8 cellular contexts compared by ENCODE assay signal in the genomic region with DNA sequence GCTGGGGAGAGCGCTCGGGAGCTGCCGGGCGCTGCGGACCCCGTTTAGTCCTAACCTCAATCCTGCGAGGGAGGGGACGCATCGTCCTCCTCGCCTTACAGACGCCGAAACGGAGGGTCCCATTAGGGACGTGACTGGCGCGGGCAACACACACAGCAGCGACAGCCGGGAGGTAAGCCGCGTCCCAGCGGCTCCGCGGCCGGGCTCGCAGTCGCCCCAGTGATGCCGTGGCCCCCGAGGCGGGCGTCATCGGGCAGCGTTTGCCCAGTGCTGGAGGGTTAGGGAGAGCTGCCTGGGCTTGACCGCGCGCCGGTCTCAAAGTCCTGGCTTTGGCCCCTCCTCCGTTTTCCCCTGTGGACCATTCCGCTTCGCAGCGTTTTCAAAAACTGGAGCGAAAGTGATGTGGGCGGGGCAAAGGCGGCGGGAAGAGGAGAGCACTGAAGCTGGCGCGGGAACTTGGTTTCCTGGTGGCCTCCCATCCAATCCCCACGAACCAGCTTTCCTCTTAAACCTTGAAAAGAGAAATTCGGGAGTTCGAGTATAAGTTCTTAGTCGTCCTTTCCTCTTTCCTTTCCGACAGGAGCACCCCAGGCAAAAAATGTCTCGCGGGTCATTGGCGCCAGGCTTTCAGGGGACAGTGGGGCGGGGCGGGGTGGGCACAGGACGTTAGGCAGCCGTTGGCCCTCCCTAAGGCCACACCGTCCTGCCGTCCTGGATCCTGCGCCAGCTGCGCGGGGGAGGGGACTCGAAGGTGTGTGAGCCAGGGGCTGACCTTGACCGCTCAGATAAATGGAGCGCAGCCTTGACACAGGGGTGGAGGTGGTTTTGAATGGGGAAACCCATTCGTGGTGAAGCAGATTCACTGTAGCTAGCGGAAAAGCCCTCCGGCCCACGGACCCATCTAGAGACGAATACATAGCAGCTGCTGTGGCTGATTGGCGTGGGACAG. TPM values are rescaled to one million over a fixed set of nuclear protein-coding genes. Genes with fewer than 3 reads are reported as not detected.
A peak's percentile ranks its signal among the peaks of the same experiment; 100 is the strongest.
DNase-seq lines count a peak whose midpoint lies in the region; ATAC-seq and TF ChIP-seq lines count a peak whose summit lies in the region.

No MANE protein-coding gene starts in this region.

- ATAC-seq in HG03354 (IDR thresholded peaks at IDR 0.05; ENCODE audit: poor library complexity, severe bottlenecking, unreplicated experiment): peak; percentile 61
- peak; percentile 55 to 64 for ATAC-seq in activated CD4-positive, CD25-positive, alpha-beta regulatory T cell treated with anti-CD3 and anti-CD28 coated beads, Interleukin-2, amount 50 U/mL, for 24 hours
- ATAC-seq in left lung: peak; percentile 95

- H3K36me3 ChIP-seq in left lung: no peaks in the 10 kb centered on the region

- intact Hi-C loops in left lung (cut with DNase I): no loop called here

- peaks cover 0 to 27% of the 10 kb centered on the region in 2 donors for H3K27me3 ChIP-seq in left lung

- DNase-seq in GM19238 (ENCODE audit: insufficient read length, low spot score) (peak; percentile 62), NCI-H226 (peak; percentile 93), dermis blood vessel endothelial cell (peak; percentile 92), left lung (peak; percentile 87 to 90)
- peak; percentile 65 to 70 for DNase-seq in stimulated activated CD4-positive, alpha-beta T cell treated with anti-CD3 and anti-CD28 coated beads, Interleukin-2, amount 100 ng/mL, for 48 hours

- H3K4me1 ChIP-seq in left lung: peaks cover 0 to 22% of the 10 kb centered on the region in 2 donors

- TF ChIP-seq CTCF in C4-2B (conservative IDR thresholded peaks at IDR 0.05) (no peak; the same call in 1 of the 2 replicates), left lung (IDR thresholded peaks at IDR 0.05) (no peak)

- peak overlapping the region; percentile 72 to 85 for H3K4me3 ChIP-seq in left lung

- no peaks in the 10 kb centered on the region for H3K9me3 ChIP-seq in left lung

- peak overlapping the region; percentile 99 for H3K27ac ChIP-seq in C4-2B
- peak overlapping the region; percentile 45 to 56 for H3K27ac ChIP-seq in left lung

RNA-seq across cellular contexts. Expression of gene TYMS, which starts 0.8 kb away (rescaled TPM):
- total RNA-seq in dermis blood vessel endothelial cell (22.6 and 132 TPM in 2 replicates), left lung (10 to 100 TPM; 25.9 to 39.6 TPM)

RNA-seq across cellular contexts. Expression of gene ENOSF1, which starts 54.2 kb away (rescaled TPM):
- total RNA-seq in dermis blood vessel endothelial cell (24.5 and 30.1 TPM in 2 replicates), left lung (10 to 100 TPM; 72.7 to 96.7 TPM)

Comparison
In these comparisons a context has a peak if more than half of its experiments do, and no peak if none do; other contexts are left out.
1. Peak in every context shown above with its lines: DNase-seq, ATAC-seq, H3K4me3 ChIP-seq and H3K27ac ChIP-seq.